Comparison of ENCODE assay signal across 8 cellular contexts in genomic region chrX:155767101-155767878, GRCh38.
A peak's percentile ranks its signal among the peaks of the same experiment; 100 is the strongest.
DNase-seq lines count a peak whose midpoint lies in the region; ATAC-seq and TF ChIP-seq lines count a peak whose summit lies in the region.

No MANE protein-coding gene starts in this region.

- H3K36me3 ChIP-seq in gastroesophageal sphincter, result no peaks in the 10 kb centered on the region

- intact Hi-C loops in activated T-helper 2 cell treated with anti-CD3 and anti-CD28 coated beads, Interferon-gamma antibody, Interleukin-2, Interleukin-4, amounts not matched to agents 10 μg/mL and 5 μg/mL and 100 μg/mL, durations not matched to agents 14 hours and 24 hours and 36 hours (cut with micrococcal nuclease), result no loop called here

- no peak for TF ChIP-seq EP300 in gastroesophageal sphincter (IDR thresholded peaks at IDR 0.05)

- peaks cover 5% of the 10 kb centered on the region for H3K27me3 Mint-ChIP-seq in activated T-helper 2 cell treated with anti-CD3 and anti-CD28 coated beads, Interferon-gamma antibody, Interleukin-2, Interleukin-4, amounts not matched to agents 10 μg/mL and 5 μg/mL and 100 μg/mL, durations not matched to agents 14 hours and 24 hours and 36 hours (ENCODE audit: low read depth)

- H3K4me3 ChIP-seq in gastroesophageal sphincter, result peak overlapping the region; percentile 43 to 62

- no peak overlapping the region for H3K27ac Mint-ChIP-seq in activated T-helper 2 cell treated with anti-CD3 and anti-CD28 coated beads, Interferon-gamma antibody, Interleukin-2, Interleukin-4, amounts not matched to agents 10 μg/mL and 5 μg/mL and 100 μg/mL, durations not matched to agents 14 hours and 24 hours and 36 hours

- TF ChIP-seq POLR2A in gastroesophageal sphincter (IDR thresholded peaks at IDR 0.05), result no peak

- DNase-seq in NCI-H1417 (lab: John Stamatoyannopoulos, UW), result peak; percentile 16 to 72 (median 37)
- DNase-seq in NCI-H1417 treated with DMSO at 0.1 percent for 48 hours (lab: John Stamatoyannopoulos, UW), result no peak
- peak; percentile 90 for DNase-seq in NCI-H460 (ENCODE audit: extremely low read depth, low read depth)
- DNase-seq in activated T-helper 2 cell treated with anti-CD3 and anti-CD28 coated beads, Interferon-gamma antibody, Interleukin-2, Interleukin-4, amounts not matched to agents 10 μg/mL and 5 μg/mL and 100 μg/mL, durations not matched to agents 14 hours and 24 hours and 36 hours (ENCODE audit: low spot score), result peak; percentile 12
- peak; percentile 45 for DNase-seq in non-pigmented ciliary epithelial cell (ENCODE audit: low read depth)

- H3K9me3 Mint-ChIP-seq in activated T-helper 2 cell treated with anti-CD3 and anti-CD28 coated beads, Interferon-gamma antibody, Interleukin-2, Interleukin-4, amounts not matched to agents 10 μg/mL and 5 μg/mL and 100 μg/mL, durations not matched to agents 14 hours and 24 hours and 36 hours, result peaks cover 16% of the 10 kb centered on the region

- no peaks in the 10 kb centered on the region for H3K27me3 ChIP-seq in gastroesophageal sphincter

- H3K4me1 Mint-ChIP-seq in activated T-helper 2 cell treated with anti-CD3 and anti-CD28 coated beads, Interferon-gamma antibody, Interleukin-2, Interleukin-4, amounts not matched to agents 10 μg/mL and 5 μg/mL and 100 μg/mL, durations not matched to agents 14 hours and 24 hours and 36 hours (ENCODE audit: low read depth), result peaks cover 5% of the 10 kb centered on the region

- peak overlapping the region in 3 of 4 donors; percentile 13 to 73 (median 47) for H3K27ac ChIP-seq in gastroesophageal sphincter

- TF ChIP-seq CTCF in gastroesophageal sphincter (IDR thresholded peaks at IDR 0.05), result no peak

- H3K36me3 Mint-ChIP-seq in activated T-helper 2 cell treated with anti-CD3 and anti-CD28 coated beads, Interferon-gamma antibody, Interleukin-2, Interleukin-4, amounts not matched to agents 10 μg/mL and 5 μg/mL and 100 μg/mL, durations not matched to agents 14 hours and 24 hours and 36 hours (ENCODE audit: low read depth), result no peaks in the 10 kb centered on the region

- no peaks in the 10 kb centered on the region for H3K9me3 ChIP-seq in gastroesophageal sphincter

- ATAC-seq in gastroesophageal sphincter (peak; percentile 87), GM18870 (IDR thresholded peaks at IDR 0.05; ENCODE audit: unreplicated experiment) (no peak), HG02981 (IDR thresholded peaks at IDR 0.05; ENCODE audit: unreplicated experiment) (no peak)

- WGBS in gastroesophageal sphincter (ENCODE audit: low coverage in 1 of 2), 2 donors, result 26 to 33% methylated on average over 14 to 17 of the region's 18 CpGs

- H3K4me3 Mint-ChIP-seq in activated T-helper 2 cell treated with anti-CD3 and anti-CD28 coated beads, Interferon-gamma antibody, Interleukin-2, Interleukin-4, amounts not matched to agents 10 μg/mL and 5 μg/mL and 100 μg/mL, durations not matched to agents 14 hours and 24 hours and 36 hours (ENCODE audit: low read depth), result peak overlapping the region; percentile 71

- peaks cover 0 to 7% (median 0%) of the 10 kb centered on the region in 3 donors for H3K4me1 ChIP-seq in gastroesophageal sphincter
